8 cellular contexts compared by ENCODE assay signal in genomic region chr3:172332256-172333041, GRCh38.
DNase-seq lines count a peak whose midpoint lies in the region; ATAC-seq, FAIRE-seq and TF ChIP-seq lines count a peak whose summit lies in the region.

No MANE protein-coding gene starts in this region.

- no peak overlapping the region for H3K18ac ChIP-seq in H1 (ENCODE audit: extremely low read depth, low read length)

- FAIRE-seq in H1 (lab: Jason Lieb, UNC): peak; percentile 94

- DNase-seq in AG08395 (ENCODE audit: low spot score) (peak; percentile 63), NCI-H748 treated with DMSO at 0.1 percent for 48 hours (lab: John Stamatoyannopoulos, UW) (peak; percentile 31), H1 (ENCODE audit: low read depth in 1 of 2, low spot score in 2 of 2) (peak in 1 of 2 experiments; percentile 78)
- DNase-seq in activated CD4-positive, alpha-beta T cell treated with anti-CD3 and anti-CD28 coated beads, Interleukin-2, amount 50 U/mL, for 48 hours: peak; percentile 59 to 65
- peak; percentile 21 to 32 for DNase-seq in stimulated activated CD8-positive, alpha-beta memory T cell treated with anti-CD3 and anti-CD28 coated beads, Interleukin-7, amount 100 ng/mL, for 1 hour (ENCODE audit: low read depth in 2 of 2)

- peak overlapping the region; percentile 56; the same call in 1 of the 2 replicates for H2BK5ac ChIP-seq in H1 (ENCODE audit: low read depth, low read length)

- H3K36me3 ChIP-seq in H1 (ENCODE audit: control insufficient read depth in 2 of 4, insufficient read depth in 4 of 4, low read length in 3 of 4) (peaks cover 0 to 26% (median 12%) of the 10 kb centered on the region in 4 experiments; a peak in 4 of 8 replicates), mesodermal cell (ENCODE audit: control insufficient read depth, insufficient read depth, low read length) (peaks cover 82% of the 10 kb centered on the region)

- no peak overlapping the region; a peak in 1 of 7 replicates for H3K9ac ChIP-seq in H1 (replicated peaks in 1 of 4; ENCODE audit: extremely low read depth in 1 of 4, low read depth in 3 of 4, low read length in 3 of 4)

- CTCF ChIA-PET in H1 (lab: Charles Lee; ENCODE audit: partially characterized antibody): interaction anchor here (0.6 to 2.8 kb wide), 46 partner anchors 9 to 660 kb away, joined by 3 to 26 read pairs (median 4); no protein-coding TSS in a partner anchor

- POLR2A ChIA-PET in H1 (lab: Charles Lee; ENCODE audit: partially characterized antibody): interaction anchor here (0.7 to 1.7 kb wide), 3 partner anchors 9 to 297 kb away, joined by 3 to 4 read pairs (median 4); no protein-coding TSS in a partner anchor

- H2BK120ac ChIP-seq in H1 (replicated peaks; ENCODE audit: low read depth, low read length): no peak overlapping the region

- H3K9me3 ChIP-seq in H1 (ENCODE audit: insufficient read depth in 2 of 2, low read depth in 1 of 2, low read length in 1 of 2) (no peaks in the 10 kb centered on the region), mesodermal cell (ENCODE audit: control insufficient read depth, low read length) (no peaks in the 10 kb centered on the region)

- TF ChIP-seq RAD21 in H1 (IDR thresholded peaks at IDR 0.05 in 1 of 2, conservative IDR thresholded peaks at IDR 0.05 in 1 of 2; ENCODE audit: low read depth in 2 of 2, low read length in 2 of 2): peak; percentile 62 to 71

- peak; percentile 72 for ATAC-seq in GM18861 (IDR thresholded peaks at IDR 0.05; ENCODE audit: unreplicated experiment)
- peak; percentile 76 for ATAC-seq in HG03378 (IDR thresholded peaks at IDR 0.05; ENCODE audit: unreplicated experiment)

- H2BK12ac ChIP-seq in H1 (ENCODE audit: low read depth, low read length): no peak overlapping the region

- no peak overlapping the region for H4K5ac ChIP-seq in H1 (ENCODE audit: insufficient read length, low read depth, low read length)

- no peak for TF ChIP-seq POLR2A in H1 (IDR thresholded peaks at IDR 0.05; ENCODE audit: control extremely low read depth in 1 of 2, low read depth in 2 of 2, low read length in 2 of 2)

- H3K4me3 ChIP-seq in H1 (ENCODE audit: extremely low read depth in 1 of 4, insufficient read depth in 2 of 4, low read depth in 3 of 4, low read length in 4 of 4) (no peak overlapping the region), mesodermal cell (ENCODE audit: extremely low read depth, insufficient read depth, low read length, poor library complexity, severe bottlenecking) (no peak overlapping the region)

- no peak overlapping the region for H2BK20ac ChIP-seq in H1 (ENCODE audit: low read length)

- no peaks in the 10 kb centered on the region for H4K20me1 ChIP-seq in H1 (replicated peaks in 1 of 2; ENCODE audit: control insufficient read depth in 1 of 2, insufficient read depth in 2 of 2, low read length in 2 of 2)

- H4K8ac ChIP-seq in H1 (ENCODE audit: extremely low read depth, insufficient read depth, low read length): no peak overlapping the region

- no peak overlapping the region for H3K14ac ChIP-seq in H1 (ENCODE audit: insufficient read length)

- peak; percentile 71 to 92 (median 77) for TF ChIP-seq CTCF in H1 (IDR thresholded peaks at IDR 0.05; ENCODE audit: control extremely low read depth in 1 of 3, insufficient read depth in 1 of 3, low read depth in 1 of 3, low read length in 3 of 3)

- H3K23me2 ChIP-seq in H1 (ENCODE audit: low read depth, low read length): no peaks in the 10 kb centered on the region

- H2AFZ ChIP-seq in H1 (ENCODE audit: low read length): no peak overlapping the region

- H2AK5ac ChIP-seq in H1 (ENCODE audit: low read depth, low read length): no peak overlapping the region

- no peak overlapping the region for H2BK15ac ChIP-seq in H1 (ENCODE audit: low read length)

- no peak overlapping the region for H3K4ac ChIP-seq in H1 (replicated peaks; ENCODE audit: insufficient read length, low read depth, low read length)

- H3K27me3 ChIP-seq in H1 (replicated peaks in 1 of 4; ENCODE audit: control insufficient read depth in 3 of 4, extremely low read depth in 1 of 4, insufficient read depth in 3 of 4, low read length in 3 of 4): no peaks in the 10 kb centered on the region

- H3K27ac ChIP-seq in H1 (ENCODE audit: low read depth, low read length) (no peak overlapping the region), mesodermal cell (ENCODE audit: low read depth, low read length, severe bottlenecking) (peak overlapping the region; percentile 43)

- H3K79me1 ChIP-seq in H1 (ENCODE audit: low read depth, low read length): no peaks in the 10 kb centered on the region; the same call in 1 of the 2 replicates

- 80% methylated on average over 2 of the region's 2 CpGs; no CpG with 5 or more reads in 1 of the 2 experiments for WGBS in H1 (ENCODE audit: extremely low coverage in 1 of 2, insufficient coverage in 1 of 2, insufficient read length in 1 of 2, insufficient replicate concordance in 2 of 2, low coverage in 1 of 2, low lambda C conversion rate in 2 of 2, missing lambda C conversion rate in 1 of 2), 2 experiments
- no CpG with 5 or more reads among the region's 2 CpGs for WGBS in mesodermal cell (ENCODE audit: insufficient coverage in 2 of 2), 2 experiments

- no peaks in the 10 kb centered on the region for H3K79me2 ChIP-seq in H1 (ENCODE audit: control insufficient read depth in 1 of 2, insufficient read depth in 2 of 2, low read length in 2 of 2)

- H3K4me1 ChIP-seq in H1 (replicated peaks in 1 of 4; ENCODE audit: control insufficient read depth in 3 of 4, insufficient read depth in 4 of 4, low read length in 3 of 4): no peaks in the 10 kb centered on the region
- H3K4me1 ChIP-seq in mesodermal cell (ENCODE audit: control insufficient read depth, insufficient read depth, low read length, poor library complexity, severe bottlenecking): no peaks in the 10 kb centered on the region

- no peak overlapping the region for H3K23ac ChIP-seq in H1 (ENCODE audit: insufficient read length)

- H3K4me2 ChIP-seq in H1 (ENCODE audit: insufficient read depth in 1 of 2, low read depth in 2 of 2, low read length in 2 of 2): no peak overlapping the region

- no peak for TF ChIP-seq EP300 in H1 (IDR thresholded peaks at IDR 0.05; ENCODE audit: borderline replicate concordance in 1 of 2, low read depth in 2 of 2, low read length in 2 of 2)

- H4K91ac ChIP-seq in H1 (replicated peaks; ENCODE audit: insufficient read length, low read length): no peak overlapping the region

- no peak overlapping the region for H3K56ac ChIP-seq in H1 (replicated peaks; ENCODE audit: insufficient read length, low read depth, low read length)

TF ChIP-seq in H1, 55 proteins besides CTCF, POLR2A, EP300 and RAD21:
- no peak for TF ChIP-seq KDM4A (IDR thresholded peaks at IDR 0.05; ENCODE audit: low read depth, low read length, severe bottlenecking)
- no peak for TF ChIP-seq USF2 (IDR thresholded peaks at IDR 0.05; ENCODE audit: low read length)
- no peak for TF ChIP-seq NRF1 (IDR thresholded peaks at IDR 0.05; ENCODE audit: low read depth, low read length)
- TF ChIP-seq RBBP5 (IDR thresholded peaks at IDR 0.05; ENCODE audit: borderline replicate concordance, low read depth, low read length): no peak
- no peak for TF ChIP-seq BACH1 (IDR thresholded peaks at IDR 0.05; ENCODE audit: low read length)
- no peak for TF ChIP-seq SP1 (IDR thresholded peaks at IDR 0.05; ENCODE audit: low read depth, low read length)
- no peak for TF ChIP-seq CHD1 (IDR thresholded peaks at IDR 0.05; ENCODE audit: low read depth, low read length)
- TF ChIP-seq GABPA (IDR thresholded peaks at IDR 0.05; ENCODE audit: borderline replicate concordance, insufficient read depth, low read length): no peak
- TF ChIP-seq SUZ12 (IDR thresholded peaks at IDR 0.05; ENCODE audit: low read length): no peak
- no peak for TF ChIP-seq HDAC2 (IDR thresholded peaks at IDR 0.05; ENCODE audit: borderline replicate concordance in 1 of 2, low read depth in 2 of 2, low read length in 2 of 2)
- no peak for TF ChIP-seq RXRA (IDR thresholded peaks at IDR 0.05; ENCODE audit: insufficient read depth, low read depth, low read length)
- no peak for TF ChIP-seq POLR2AphosphoS5 (IDR thresholded peaks at IDR 0.05; ENCODE audit: low read depth, low read length)
- no peak for TF ChIP-seq E2F6 (IDR thresholded peaks at IDR 0.05)
- TF ChIP-seq TCF12 (IDR thresholded peaks at IDR 0.05; ENCODE audit: low read depth, low read length): no peak
